8 cellular contexts compared by ENCODE assay signal in genomic region chr12:55933158-55933798, GRCh38. TPM values are rescaled to one million over a fixed set of nuclear protein-coding genes. Genes with fewer than 3 reads are reported as not detected.
DNase-seq lines count a peak whose midpoint lies in the region; ATAC-seq, FAIRE-seq and TF ChIP-seq lines count a peak whose summit lies in the region.

No MANE protein-coding gene starts in this region.

- no peak for TF ChIP-seq POLR2A in H54 (IDR thresholded peaks at IDR 0.05; ENCODE audit: low read depth, low read length)

- H3K27me3 Mint-ChIP-seq in activated T-cell treated with anti-CD3 and anti-CD28 coated beads, Interleukin-2, amount 50 U/mL, for 72 hours (ENCODE audit: low read depth), result no peaks in the 10 kb centered on the region
- H3K27me3 Mint-ChIP-seq in activated CD8-positive, alpha-beta T cell treated with anti-CD3 and anti-CD28 coated beads for 36 hours, result no peaks in the 10 kb centered on the region
- no peaks in the 10 kb centered on the region for H3K27me3 Mint-ChIP-seq in stimulated activated naive B cell treated with anti-CD40 and anti-IgM and Interleukin-4, amounts not matched to agents 10 μg/mL and 1 μg/mL and 100 μg/mL, for 72 hours

- no peak for TF ChIP-seq CTCF in activated CD8-positive, alpha-beta T cell treated with anti-CD3 and anti-CD28 coated beads for 36 hours (IDR thresholded peaks at IDR 0.05)

- CTCF ChIA-PET in activated CD8-positive, alpha-beta T cell treated with anti-CD3 and anti-CD28 coated beads for 36 hours (lab: Charles Lee), result interaction anchor here (0.9 to 2.3 kb wide), 11 partner anchors 8 to 194 kb away, joined by 3 to 15 read pairs (median 5); partner anchors contain the start of genes ORMDL2 and SARNP

- intact Hi-C loops in activated CD8-positive, alpha-beta T cell treated with anti-CD3 and anti-CD28 coated beads for 36 hours (cut with micrococcal nuclease), result no loop called here

- peaks cover 73% of the 10 kb centered on the region for H3K4me1 Mint-ChIP-seq in activated T-cell treated with anti-CD3 and anti-CD28 coated beads, Interleukin-2, amount 50 U/mL, for 72 hours (ENCODE audit: low read depth)
- peaks cover 65% of the 10 kb centered on the region for H3K4me1 Mint-ChIP-seq in activated CD8-positive, alpha-beta T cell treated with anti-CD3 and anti-CD28 coated beads for 36 hours (ENCODE audit: low read depth)
- H3K4me1 Mint-ChIP-seq in stimulated activated naive B cell treated with anti-CD40 and anti-IgM and Interleukin-4, amounts not matched to agents 10 μg/mL and 1 μg/mL and 100 μg/mL, for 72 hours, result peaks cover 36 to 56% of the 10 kb centered on the region in 2 donors

- POLR2A ChIA-PET in activated CD8-positive, alpha-beta T cell treated with anti-CD3 and anti-CD28 coated beads for 36 hours (lab: Charles Lee), result interaction anchor here (0.6 to 3.3 kb wide), 11 partner anchors 10 to 204 kb away, joined by 3 to 17 read pairs (median 4); partner anchors contain the start of genes ORMDL2, RAB5B and SARNP

- H3K4me3 Mint-ChIP-seq in activated T-cell treated with anti-CD3 and anti-CD28 coated beads, Interleukin-2, amount 50 U/mL, for 72 hours, result peak overlapping the region; percentile 98 to 100
- H3K4me3 Mint-ChIP-seq in activated CD8-positive, alpha-beta T cell treated with anti-CD3 and anti-CD28 coated beads for 36 hours, result peak overlapping the region; percentile 99
- H3K4me3 Mint-ChIP-seq in stimulated activated naive B cell treated with anti-CD40 and anti-IgM and Interleukin-4, amounts not matched to agents 10 μg/mL and 1 μg/mL and 100 μg/mL, for 72 hours, result peak overlapping the region in 1 of 2 donors; percentile 91

- peaks cover 28 to 30% of the 10 kb centered on the region in 2 donors for H3K36me3 Mint-ChIP-seq in activated T-cell treated with anti-CD3 and anti-CD28 coated beads, Interleukin-2, amount 50 U/mL, for 72 hours (ENCODE audit: insufficient read depth in 2 of 2)
- peaks cover 70% of the 10 kb centered on the region for H3K36me3 Mint-ChIP-seq in activated CD8-positive, alpha-beta T cell treated with anti-CD3 and anti-CD28 coated beads for 36 hours (ENCODE audit: low read depth)
- peaks cover 8 to 23% of the 10 kb centered on the region in 2 donors for H3K36me3 Mint-ChIP-seq in stimulated activated naive B cell treated with anti-CD40 and anti-IgM and Interleukin-4, amounts not matched to agents 10 μg/mL and 1 μg/mL and 100 μg/mL, for 72 hours

- FAIRE-seq in H54 (lab: Jason Lieb, UNC), result no peak

- H3K27ac Mint-ChIP-seq in activated T-cell treated with anti-CD3 and anti-CD28 coated beads, Interleukin-2, amount 50 U/mL, for 72 hours, result peak overlapping the region; percentile 94
- H3K27ac Mint-ChIP-seq in activated CD8-positive, alpha-beta T cell treated with anti-CD3 and anti-CD28 coated beads for 36 hours, result peak overlapping the region; percentile 99
- H3K27ac Mint-ChIP-seq in stimulated activated naive B cell treated with anti-CD40 and anti-IgM and Interleukin-4, amounts not matched to agents 10 μg/mL and 1 μg/mL and 100 μg/mL, for 72 hours, result no peak overlapping the region

- ATAC-seq in activated T-cell treated with anti-CD3 and anti-CD28 coated beads, Interleukin-2, amount 50 U/mL, for 72 hours (replicated peaks in 1 of 2), result no peak
- no peak for ATAC-seq in activated CD8-positive, alpha-beta T cell treated with anti-CD3 and anti-CD28 coated beads for 36 hours
- no peak for ATAC-seq in stimulated activated naive B cell treated with anti-CD40 and anti-IgM and Interleukin-4, amounts not matched to agents 10 μg/mL and 1 μg/mL and 100 μg/mL, for 72 hours (replicated peaks)

- peak in 1 of 2 donors; percentile 20 for DNase-seq in activated T-cell treated with anti-CD3 and anti-CD28 coated beads, Interleukin-2, amount 50 U/mL, for 72 hours
- no peak for DNase-seq in activated T-cell treated with anti-CD3 and anti-CD28 coated beads, Interleukin-2, amount 50 U/mL, for 1 hour
- no peak for DNase-seq in activated CD8-positive, alpha-beta T cell treated with anti-CD3 and anti-CD28 coated beads for 36 hours
- DNase-seq in iPS-NIHi7 (ENCODE audit: extremely low spot score) (peak; percentile 20), ureter (ENCODE audit: low spot score) (peak; percentile 79), DMS79 (lab: John Stamatoyannopoulos, UW) (no peak), H54 (ENCODE audit: insufficient read length, low spot score) (no peak)
- no peak for DNase-seq in stimulated activated naive B cell treated with anti-CD40 and anti-IgM and Interleukin-4, amounts not matched to agents 10 μg/mL and 1 μg/mL and 100 μg/mL, for 72 hours

- H3K9me3 Mint-ChIP-seq in activated T-cell treated with anti-CD3 and anti-CD28 coated beads, Interleukin-2, amount 50 U/mL, for 72 hours, result no peaks in the 10 kb centered on the region
- H3K9me3 Mint-ChIP-seq in activated CD8-positive, alpha-beta T cell treated with anti-CD3 and anti-CD28 coated beads for 36 hours, result no peaks in the 10 kb centered on the region
- H3K9me3 Mint-ChIP-seq in stimulated activated naive B cell treated with anti-CD40 and anti-IgM and Interleukin-4, amounts not matched to agents 10 μg/mL and 1 μg/mL and 100 μg/mL, for 72 hours, result no peaks in the 10 kb centered on the region

RNA-seq across cellular contexts. Expression of gene DGKA, which starts 2.3 kb away (rescaled TPM):
- 100 to 1,000 TPM; 343 to 396 TPM for total RNA-seq in activated T-cell treated with anti-CD3 and anti-CD28 coated beads, Interleukin-2, amount 50 U/mL, for 72 hours
- total RNA-seq in activated CD8-positive, alpha-beta T cell treated with anti-CD3 and anti-CD28 coated beads for 36 hours, result 100 to 1,000 TPM; 350 to 353 TPM
- total RNA-seq in ureter, result 155 TPM

RNA-seq across cellular contexts. Expression of gene PYM1, which starts 5.6 kb away (rescaled TPM):
- 10 to 100 TPM; 35.1 to 36.6 TPM for total RNA-seq in activated T-cell treated with anti-CD3 and anti-CD28 coated beads, Interleukin-2, amount 50 U/mL, for 72 hours
- 10 to 100 TPM; 22.1 to 22.9 TPM for total RNA-seq in activated CD8-positive, alpha-beta T cell treated with anti-CD3 and anti-CD28 coated beads for 36 hours
- total RNA-seq in ureter, result 40.9 TPM

RNA-seq across cellular contexts. Expression of gene PMEL, which starts 32.6 kb away (rescaled TPM):
- 1 to 10 TPM in 1 of 2 donors, under 1 TPM in 1; 1.00 to 1.9 TPM for total RNA-seq in activated T-cell treated with anti-CD3 and anti-CD28 coated beads, Interleukin-2, amount 50 U/mL, for 72 hours
- total RNA-seq in activated CD8-positive, alpha-beta T cell treated with anti-CD3 and anti-CD28 coated beads for 36 hours, result 1 to 10 TPM in 1 of 2 experiments, under 1 TPM in 1; 0.65 to 1.2 TPM
- 5.8 TPM for total RNA-seq in ureter

RNA-seq across cellular contexts. Expression of gene CDK2, which starts 33.4 kb away (rescaled TPM):
- 100 to 1,000 TPM in 1 of 2 donors, 10 to 100 TPM in 1; 89.2 to 103 TPM for total RNA-seq in activated T-cell treated with anti-CD3 and anti-CD28 coated beads, Interleukin-2, amount 50 U/mL, for 72 hours
- 10 to 100 TPM; 86.7 to 90.1 TPM for total RNA-seq in activated CD8-positive, alpha-beta T cell treated with anti-CD3 and anti-CD28 coated beads for 36 hours
- 23.2 TPM for total RNA-seq in ureter

RNA-seq across cellular contexts. Expression of gene RAB5B, which starts 40.6 kb away (rescaled TPM):
- total RNA-seq in activated T-cell treated with anti-CD3 and anti-CD28 coated beads, Interleukin-2, amount 50 U/mL, for 72 hours, result 10 to 100 TPM; 49.4 to 56.6 TPM
- total RNA-seq in activated CD8-positive, alpha-beta T cell treated with anti-CD3 and anti-CD28 coated beads for 36 hours, result 10 to 100 TPM; 26.0 to 32.4 TPM
- total RNA-seq in ureter, result 139 TPM

Comparison
In these comparisons a context has a peak if more than half of its experiments do, and no peak if none do; other contexts are left out.
1. DNase-seq: peak in iPS-NIHi7 (single experiment) and ureter (single experiment); none in activated T-cell treated with anti-CD3 and anti-CD28 coated beads, Interleukin-2, amount 50 U/mL, for 1 hour (single experiment), activated CD8-positive, alpha-beta T cell treated with anti-CD3 and anti-CD28 coated beads for 36 hours (single experiment), DMS79 (single experiment), H54 (single experiment) and stimulated activated naive B cell treated with anti-CD40 and anti-IgM and Interleukin-4, amounts not matched to agents 10 μg/mL and 1 μg/mL and 100 μg/mL, for 72 hours (single experiment).